1 cellular context compared by ENCODE assay signal in the genomic region with DNA sequence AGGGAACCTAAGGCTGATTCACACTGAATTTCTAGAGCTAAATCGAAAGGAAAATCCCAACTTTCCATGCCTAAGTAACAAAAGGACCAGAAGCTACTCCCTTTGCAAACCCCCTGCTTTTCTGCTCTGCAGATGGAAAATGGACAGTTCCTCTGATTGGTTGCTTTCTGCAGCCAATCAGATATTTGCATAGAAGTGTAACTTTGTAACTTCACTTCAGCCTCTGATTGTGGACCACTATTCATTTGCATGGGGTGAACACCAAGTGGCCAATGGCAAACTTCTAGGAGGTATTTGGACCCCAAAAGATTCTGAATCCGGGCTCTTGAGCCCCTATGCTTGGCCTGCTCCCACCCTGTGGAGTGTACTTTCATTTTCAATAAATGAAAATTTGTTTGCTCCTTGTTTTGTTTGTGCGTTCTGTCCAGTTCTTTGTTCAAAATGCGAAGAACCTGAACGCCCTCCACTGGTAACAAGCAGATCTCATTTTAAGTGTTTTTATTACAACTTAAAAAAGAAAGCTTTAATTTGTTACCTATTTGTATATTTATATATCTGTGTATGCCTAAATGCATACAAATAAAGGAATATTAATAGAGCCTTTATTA.
TF ChIP-seq lines count a peak whose summit lies in the region.

No MANE protein-coding gene starts in this region.

TF ChIP-seq in endothelial cell of umbilical vein, 7 proteins besides CTCF, POLR2A, EP300 and RAD21:
- TF ChIP-seq POLR2AphosphoS5 (IDR thresholded peaks at IDR 0.05; ENCODE audit: insufficient read depth, low read depth, low read length) (no peak), GATA2 (IDR thresholded peaks at IDR 0.05; ENCODE audit: insufficient read depth, insufficient read length, low read depth, low read length) (no peak), FOS (IDR thresholded peaks at IDR 0.05; ENCODE audit: borderline replicate concordance, insufficient read depth, low read length) (no peak), JUN (IDR thresholded peaks at IDR 0.05; ENCODE audit: borderline replicate concordance, insufficient read depth, insufficient read length, low read depth) (no peak), EZH2 (IDR thresholded peaks at IDR 0.05; ENCODE audit: borderline replicate concordance, low read depth, low read length, severe bottlenecking) (no peak), MYC (IDR thresholded peaks at IDR 0.05; ENCODE audit: low read depth, low read length) (no peak)
- TF ChIP-seq, protein P1, sequence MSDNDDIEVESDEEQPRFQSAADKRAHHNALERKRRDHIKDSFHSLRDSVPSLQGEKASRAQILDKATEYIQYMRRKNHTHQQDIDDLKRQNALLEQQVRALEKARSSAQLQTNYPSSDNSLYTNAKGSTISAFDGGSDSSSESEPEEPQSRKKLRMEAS (IDR thresholded peaks at IDR 0.05; ENCODE audit: insufficient read depth, insufficient read length), result no peak
